In genomic region chr2:241894681-241895426, GRCh38 we compare ENCODE assay signal across 1 cellular context.
TF ChIP-seq lines count a peak whose summit lies in the region.

No MANE protein-coding gene starts in this region.

TF ChIP-seq in WTC11, 78 proteins besides CTCF, POLR2A, EP300 and RAD21 (continued from another document):
- TF ChIP-seq ARID4B (CRISPR knock-in tag; IDR thresholded peaks at IDR 0.05; ENCODE audit: borderline replicate concordance): no peak
- TF ChIP-seq HMGA2 (CRISPR knock-in tag; IDR thresholded peaks at IDR 0.05): no peak
- TF ChIP-seq TCF7 (CRISPR knock-in tag; IDR thresholded peaks at IDR 0.05; ENCODE audit: low read depth): no peak
- no peak for TF ChIP-seq CDX4 (CRISPR knock-in tag; IDR thresholded peaks at IDR 0.05; ENCODE audit: borderline replicate concordance)
- no peak for TF ChIP-seq FOXJ3 (CRISPR knock-in tag; IDR thresholded peaks at IDR 0.05; ENCODE audit: borderline replicate concordance)
